Comparison of ENCODE assay signal across 13 cellular contexts in genomic region chr20:38343107-38343797, GRCh38. TPM values are rescaled to one million over a fixed set of nuclear protein-coding genes. Genes with fewer than 3 reads are reported as not detected.
DNase-seq lines count a peak whose midpoint lies in the region; TF ChIP-seq lines count a peak whose summit lies in the region.
"Had no signal": no experiment of that assay in that cellular context is flagged by ENCODE, and none has a peak within 500 bp of the region (broad histone marks: within the 10 kb centered on the region; RNA-seq: fewer than 3 reads in every experiment).

No MANE protein-coding gene starts in this region.

- no peak overlapping the region for H3K23ac ChIP-seq in H9 (ENCODE audit: insufficient read length, low read depth, low read length)

- no peak overlapping the region for H4K8ac ChIP-seq in H9 (replicated peaks; ENCODE audit: insufficient read length, low read depth, low read length)

- H3K9me3 ChIP-seq in H9 (ENCODE audit: control insufficient read depth, low read depth, low read length) = no peaks in the 10 kb centered on the region
- no peaks in the 10 kb centered on the region for H3K9me3 ChIP-seq in adrenal gland (replicated peaks in 1 of 3)
- peaks cover 0 to 9% (median 3%) of the 10 kb centered on the region in 8 donors for H3K9me3 ChIP-seq in spleen

- no peak overlapping the region for H4K5ac ChIP-seq in H9 (ENCODE audit: insufficient read length, low read depth, low read length)

- no peak overlapping the region for H3K4me3 Mint-ChIP-seq in H9
- H3K4me3 Mint-ChIP-seq: activated naive CD8-positive, alpha-beta T cell had no signal

- H3K4me1 ChIP-seq in H9 (ENCODE audit: insufficient read depth, low read length) (peaks cover 8% of the 10 kb centered on the region; the same call in 1 of the 2 replicates), adrenal gland (replicated peaks in 1 of 2) (no peaks in the 10 kb centered on the region), spleen (no peaks in the 10 kb centered on the region)
- H3K4me1 ChIP-seq: parathyroid adenoma had no signal

- H3K23me2 ChIP-seq in H9 (ENCODE audit: insufficient read length, low read depth, low read length, poor library complexity, severe bottlenecking) = no peaks in the 10 kb centered on the region

- H2BK120ac ChIP-seq in H9 (ENCODE audit: low read depth, low read length, poor library complexity, severe bottlenecking) = no peak overlapping the region

- H2BK12ac ChIP-seq in H9 (ENCODE audit: insufficient read length, low read depth, low read length) = no peak overlapping the region

- H3K27me3 ChIP-seq in H9 (ENCODE audit: insufficient read depth, low read length) = no peaks in the 10 kb centered on the region
- H3K27me3 ChIP-seq in adrenal gland = no peaks in the 10 kb centered on the region
- H3K27me3 ChIP-seq in spleen (replicated peaks in 1 of 7) = peaks cover 0 to 13% (median 0%) of the 10 kb centered on the region in 7 donors

- H3T11ph ChIP-seq in H9 (ENCODE audit: low read length) = no peak overlapping the region

- H3K9ac ChIP-seq in H9 (ENCODE audit: extremely low read depth, insufficient read length, low read length) = no peak overlapping the region
- H3K9ac ChIP-seq: parathyroid adenoma had no signal

- no peaks in the 10 kb centered on the region for H3K27me3 Mint-ChIP-seq in H9 (ENCODE audit: low read depth)
- H3K27me3 Mint-ChIP-seq: activated naive CD8-positive, alpha-beta T cell had no signal

- no peak overlapping the region for H3K14ac ChIP-seq in H9 (ENCODE audit: insufficient read depth, low read length)

- intact Hi-C loops in adrenal gland (cut with DNase I) (no loop called here), spleen (cut with DNase I; ENCODE audit: low total_unique reads) (no loop called here)

- H2BK15ac ChIP-seq in H9 (ENCODE audit: low read depth, low read length) = no peak overlapping the region

- no peak overlapping the region for H2AK5ac ChIP-seq in H9 (ENCODE audit: insufficient read length, low read length)

- H3K56ac ChIP-seq in H9 (ENCODE audit: insufficient read length, low read depth, low read length) = no peak overlapping the region

- no peaks in the 10 kb centered on the region for H3K36me3 ChIP-seq in adrenal gland (replicated peaks in 1 of 2)
- H3K36me3 ChIP-seq in spleen = no peaks in the 10 kb centered on the region

- DNase-seq in H9 (no peak), adrenal gland (peak; percentile 26 to 71 (median 43)), left kidney (ENCODE audit: low read depth, low spot score) (peak; percentile 92), spleen (no peak), DMS153 (lab: John Stamatoyannopoulos, UW) (no peak), NCI-H774 (lab: John Stamatoyannopoulos, UW) (no peak), NCI-H2171 (lab: John Stamatoyannopoulos, UW) (no peak)
- no peak for DNase-seq in activated T-cell treated with anti-CD3 and anti-CD28 coated beads, Interleukin-2, amount 50 U/mL, for 1 hour
- DNase-seq: activated CD4-positive, alpha-beta T cell treated with anti-CD3 and anti-CD28 coated beads, Interleukin-2, amount 50 U/mL, for 48 hours; KBM-7; NCI-H526 treated with DMSO at 0.1 percent for 48 hours had no signal

- no peaks in the 10 kb centered on the region for H3K9me3 Mint-ChIP-seq in H9

- no peak overlapping the region for H4K91ac ChIP-seq in H9 (ENCODE audit: insufficient read length, low read depth, low read length)

- WGBS in H9 (ENCODE audit: extremely low coverage, insufficient read length, low lambda C conversion rate) = no CpG with 5 or more reads among the region's 19 CpGs
- 55 to 66% (median 63%) methylated on average over 19 of the region's 19 CpGs for WGBS in adrenal gland, 4 donors
- 60 to 79% (median 72%) methylated on average over 19 of the region's 19 CpGs for WGBS in spleen, 5 donors

- H3K4me3 ChIP-seq in adrenal gland = no peak overlapping the region
- H3K4me3 ChIP-seq in spleen = no peak overlapping the region

- H3K79me1 ChIP-seq in H9 (ENCODE audit: insufficient read depth, low read depth, low read length, poor library complexity, severe bottlenecking) = no peaks in the 10 kb centered on the region

- H3K4ac ChIP-seq in H9 (ENCODE audit: low read depth, low read length) = no peak overlapping the region

- H3K4me1 Mint-ChIP-seq in H9 = peaks cover 56 to 58% of the 10 kb centered on the region in 2 experiments

- H3K36me3 Mint-ChIP-seq in H9 (ENCODE audit: insufficient read depth in 1 of 3, low read depth in 3 of 3) = peaks cover 0 to under 1% (median under 1%) of the 10 kb centered on the region in 3 experiments; a peak in 3 of 7 replicates
- H3K36me3 Mint-ChIP-seq: activated naive CD8-positive, alpha-beta T cell had no signal

- no peak overlapping the region for H3K18ac ChIP-seq in H9 (ENCODE audit: insufficient read length, low read depth, low read length)

- H2BK20ac ChIP-seq in H9 (ENCODE audit: low read depth, low read length, poor library complexity, severe bottlenecking) = no peak overlapping the region

- TF ChIP-seq CTCF in H9 (conservative IDR thresholded peaks at IDR 0.05) (no peak), adrenal gland (IDR thresholded peaks at IDR 0.05) (no peak), spleen (IDR thresholded peaks at IDR 0.05 in 8 of 11, conservative IDR thresholded peaks at IDR 0.05 in 3 of 11) (no peak)

- no peak overlapping the region for H2BK5ac ChIP-seq in H9 (ENCODE audit: insufficient read length, low read length)

- peak overlapping the region; percentile 92 to 99 (median 96) for H3K27ac Mint-ChIP-seq in H9
- H3K27ac Mint-ChIP-seq: activated naive CD8-positive, alpha-beta T cell had no signal

- H4K20me1 ChIP-seq in H9 (ENCODE audit: control insufficient read depth, insufficient read depth, insufficient read length) = no peaks in the 10 kb centered on the region

- no peak overlapping the region for H3K4me2 ChIP-seq in H9 (ENCODE audit: insufficient read depth, insufficient read length, low read length)

- H3K27ac ChIP-seq in H9 (ENCODE audit: insufficient read length, low read depth, low read length) (no peak overlapping the region), adrenal gland (peak overlapping the region in 1 of 5 donors; percentile 45), spleen (peak overlapping the region in 6 of 8 donors; percentile 22 to 55 (median 42))
- H3K27ac ChIP-seq: parathyroid adenoma had no signal

- no peaks in the 10 kb centered on the region for H3K79me2 ChIP-seq in H9 (ENCODE audit: insufficient read depth, low read length)
- H3K79me2 ChIP-seq: parathyroid adenoma had no signal

- no peak for TF ChIP-seq POLR2A in adrenal gland (IDR thresholded peaks at IDR 0.05)
- TF ChIP-seq POLR2A in spleen (IDR thresholded peaks at IDR 0.05) = no peak

- no peak overlapping the region for H2AFZ ChIP-seq in H9 (ENCODE audit: low read length)
- H2AFZ ChIP-seq: parathyroid adenoma had no signal

RNA-seq across cellular contexts. Expression of gene LBP, which starts 3.0 kb away (rescaled TPM):
- 0.35 and 0.52 TPM in 2 replicates for total RNA-seq in H9 (2021)
- total RNA-seq in adrenal gland = 1 to 10 TPM in 1 of 8 donors, under 1 TPM in 6, not detected in 1; 0.15 to 2.0 (median 0.51) TPM
- under 1 TPM; 0.24 to 0.57 (median 0.32) TPM for polyA plus RNA-seq in adrenal gland
- total RNA-seq in spleen = not detected
- polyA plus RNA-seq in spleen = under 1 TPM; 0.09 to 0.13 (median 0.11) TPM

RNA-seq across cellular contexts. Expression of gene BPI, which starts 39.3 kb away (rescaled TPM):
- not detected in 2 replicates for total RNA-seq in H9 (2021)
- under 1 TPM in 6 of 8 donors, not detected in 2; 0.15 to 0.74 (median 0.35) TPM for total RNA-seq in adrenal gland
- polyA plus RNA-seq in adrenal gland = under 1 TPM; 0.13 to 0.18 (median 0.16) TPM
- 10 to 100 TPM in 3 of 7 donors, 1 to 10 TPM in 4; 3.1 to 49.4 (median 6.1) TPM for total RNA-seq in spleen
- polyA plus RNA-seq in spleen = 1 to 10 TPM; 1.1 to 4.2 (median 2.3) TPM

Comparison
In these comparisons a context has a peak if more than half of its experiments do, and no peak if none do; other contexts are left out.
1. DNase-seq: peak in adrenal gland (7 of 7) and left kidney (single experiment); none in H9 (single experiment), spleen (single experiment), DMS153 (single experiment), NCI-H774 (single experiment), activated T-cell treated with anti-CD3 and anti-CD28 coated beads, Interleukin-2, amount 50 U/mL, for 1 hour (single experiment) and NCI-H2171 (single experiment).